Comparison of ENCODE assay signal across 1 cellular context in the genomic region with DNA sequence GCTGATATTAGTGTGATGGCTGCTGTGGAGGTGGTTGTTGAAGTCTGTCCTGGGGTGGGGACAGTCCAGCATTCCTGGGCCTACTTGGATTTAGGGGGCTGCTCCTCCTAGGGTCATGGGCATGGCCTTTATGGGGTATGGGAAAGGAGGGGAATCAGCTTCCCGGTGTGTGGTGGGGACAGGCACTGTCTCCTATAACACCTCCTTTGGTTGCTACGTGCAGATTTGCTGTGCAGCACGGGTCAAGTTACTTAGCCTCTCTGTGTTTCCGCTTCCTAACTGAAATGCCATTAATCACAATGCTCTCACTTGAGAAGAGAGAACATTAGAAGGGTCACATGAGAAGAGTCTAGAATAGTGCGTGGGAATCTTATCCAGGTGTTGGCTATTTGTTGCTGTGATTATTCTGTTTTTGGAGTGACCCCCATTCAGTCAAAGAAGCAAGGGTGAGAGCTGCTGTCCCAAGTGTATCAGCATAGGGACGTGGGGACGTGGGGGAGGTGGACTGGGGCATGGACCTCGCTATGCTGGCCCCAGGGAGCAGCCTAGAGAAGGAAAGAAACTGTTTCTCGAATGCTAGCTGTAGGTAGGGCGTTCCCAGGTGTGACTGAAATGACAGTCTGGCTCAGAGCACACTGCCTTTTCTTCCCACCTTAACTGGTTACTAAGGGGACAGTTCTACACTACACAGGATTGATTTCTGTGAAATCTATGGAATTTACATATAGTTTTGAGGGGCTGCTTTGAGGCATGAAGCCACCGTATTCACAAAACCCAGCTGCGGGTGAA.
TF ChIP-seq lines count a peak whose summit lies in the region.

No MANE protein-coding gene starts in this region.

TF ChIP-seq in liver, 16 proteins besides CTCF, POLR2A, EP300 and RAD21:
- TF ChIP-seq NR2F2 (IDR thresholded peaks at IDR 0.05): no peak
- TF ChIP-seq, protein P1, sequence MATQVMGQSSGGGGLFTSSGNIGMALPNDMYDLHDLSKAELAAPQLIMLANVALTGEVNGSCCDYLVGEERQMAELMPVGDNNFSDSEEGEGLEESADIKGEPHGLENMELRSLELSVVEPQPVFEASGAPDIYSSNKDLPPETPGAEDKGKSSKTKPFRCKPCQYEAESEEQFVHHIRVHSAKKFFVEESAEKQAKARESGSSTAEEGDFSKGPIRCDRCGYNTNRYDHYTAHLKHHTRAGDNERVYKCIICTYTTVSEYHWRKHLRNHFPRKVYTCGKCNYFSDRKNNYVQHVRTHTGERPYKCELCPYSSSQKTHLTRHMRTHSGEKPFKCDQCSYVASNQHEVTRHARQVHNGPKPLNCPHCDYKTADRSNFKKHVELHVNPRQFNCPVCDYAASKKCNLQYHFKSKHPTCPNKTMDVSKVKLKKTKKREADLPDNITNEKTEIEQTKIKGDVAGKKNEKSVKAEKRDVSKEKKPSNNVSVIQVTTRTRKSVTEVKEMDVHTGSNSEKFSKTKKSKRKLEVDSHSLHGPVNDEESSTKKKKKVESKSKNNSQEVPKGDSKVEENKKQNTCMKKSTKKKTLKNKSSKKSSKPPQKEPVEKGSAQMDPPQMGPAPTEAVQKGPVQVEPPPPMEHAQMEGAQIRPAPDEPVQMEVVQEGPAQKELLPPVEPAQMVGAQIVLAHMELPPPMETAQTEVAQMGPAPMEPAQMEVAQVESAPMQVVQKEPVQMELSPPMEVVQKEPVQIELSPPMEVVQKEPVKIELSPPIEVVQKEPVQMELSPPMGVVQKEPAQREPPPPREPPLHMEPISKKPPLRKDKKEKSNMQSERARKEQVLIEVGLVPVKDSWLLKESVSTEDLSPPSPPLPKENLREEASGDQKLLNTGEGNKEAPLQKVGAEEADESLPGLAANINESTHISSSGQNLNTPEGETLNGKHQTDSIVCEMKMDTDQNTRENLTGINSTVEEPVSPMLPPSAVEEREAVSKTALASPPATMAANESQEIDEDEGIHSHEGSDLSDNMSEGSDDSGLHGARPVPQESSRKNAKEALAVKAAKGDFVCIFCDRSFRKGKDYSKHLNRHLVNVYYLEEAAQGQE (IDR thresholded peaks at IDR 0.05): no peak
- no peak for TF ChIP-seq EGR1 (IDR thresholded peaks at IDR 0.05; ENCODE audit: low read depth in 2 of 2)
- no peak for TF ChIP-seq RXRA (IDR thresholded peaks at IDR 0.05)
- no peak for TF ChIP-seq HNF4G (IDR thresholded peaks at IDR 0.05)
- no peak for TF ChIP-seq HNF4A (conservative IDR thresholded peaks at IDR 0.05)
- TF ChIP-seq, protein P2, sequence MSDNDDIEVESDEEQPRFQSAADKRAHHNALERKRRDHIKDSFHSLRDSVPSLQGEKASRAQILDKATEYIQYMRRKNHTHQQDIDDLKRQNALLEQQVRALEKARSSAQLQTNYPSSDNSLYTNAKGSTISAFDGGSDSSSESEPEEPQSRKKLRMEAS (IDR thresholded peaks at IDR 0.05): no peak
- TF ChIP-seq JUND (IDR thresholded peaks at IDR 0.05): no peak
- TF ChIP-seq YY1 (IDR thresholded peaks at IDR 0.05): no peak
- no peak for TF ChIP-seq SP1 (IDR thresholded peaks at IDR 0.05)
- TF ChIP-seq, protein P3, sequence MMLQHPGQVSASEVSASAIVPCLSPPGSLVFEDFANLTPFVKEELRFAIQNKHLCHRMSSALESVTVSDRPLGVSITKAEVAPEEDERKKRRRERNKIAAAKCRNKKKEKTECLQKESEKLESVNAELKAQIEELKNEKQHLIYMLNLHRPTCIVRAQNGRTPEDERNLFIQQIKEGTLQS (IDR thresholded peaks at IDR 0.05): no peak
- TF ChIP-seq FOXA1 (IDR thresholded peaks at IDR 0.05): no peak
- no peak for TF ChIP-seq FOXA2 (IDR thresholded peaks at IDR 0.05)
